9 cellular contexts compared by ENCODE assay signal in the genomic region with DNA sequence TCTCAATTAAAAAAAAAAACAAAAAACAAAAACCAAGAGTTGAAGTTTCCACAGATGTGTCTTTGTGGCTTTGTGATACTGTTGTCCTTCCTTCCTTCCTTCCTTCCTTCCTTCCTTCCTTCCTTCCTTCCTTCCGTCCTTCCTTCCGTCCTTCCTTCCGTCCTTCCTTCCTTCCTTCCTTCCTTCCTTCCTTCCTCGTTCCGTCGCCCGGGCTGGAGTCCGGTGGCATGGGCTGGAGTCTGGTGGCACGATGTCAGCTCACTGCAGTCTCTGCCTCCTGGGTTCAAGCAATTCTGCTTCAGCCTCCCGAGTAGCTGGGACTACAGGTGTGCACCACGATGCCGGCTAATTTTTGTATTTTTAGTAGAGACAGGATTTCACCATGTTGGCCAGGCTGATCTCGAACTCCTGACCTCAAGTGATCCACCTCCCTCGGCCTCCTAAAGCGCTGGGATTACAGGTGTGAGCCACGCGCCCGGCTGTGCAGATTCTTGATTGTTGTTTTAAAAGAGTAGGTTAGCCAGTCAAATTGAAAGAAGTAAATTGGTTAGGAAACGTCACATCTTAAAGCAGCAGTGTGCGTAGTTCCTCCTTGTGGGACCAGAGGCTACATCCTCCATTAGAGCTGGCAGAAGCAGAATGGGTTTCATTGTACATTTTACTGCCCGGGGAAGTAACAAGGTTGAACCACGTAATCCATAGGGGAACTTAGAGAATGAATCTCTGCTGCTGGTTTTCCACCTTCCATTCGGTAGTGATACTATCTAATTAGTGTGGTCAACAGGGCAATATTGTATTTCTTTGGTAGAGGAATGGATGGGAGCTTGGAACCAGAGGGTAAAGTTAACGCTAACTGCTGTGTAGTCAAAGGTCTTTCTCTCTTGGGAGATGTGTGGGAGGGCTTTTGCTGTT. TPM values are rescaled to one million over a fixed set of nuclear protein-coding genes. Genes with fewer than 3 reads are reported as not detected.
A peak's percentile ranks its signal among the peaks of the same experiment; 100 is the strongest.
DNase-seq lines count a peak whose midpoint lies in the region; ATAC-seq and TF ChIP-seq lines count a peak whose summit lies in the region.
"Had no signal": no experiment of that assay in that cellular context is flagged by ENCODE, and none has a peak within 500 bp of the region (broad histone marks: within the 10 kb centered on the region; RNA-seq: fewer than 3 reads in every experiment).

No MANE protein-coding gene starts in this region.

- H3K27ac ChIP-seq in right cardiac atrium (ENCODE audit: low read length) = peak overlapping the region; percentile 67

- no peak for TF ChIP-seq CTCF in GM13977 (IDR thresholded peaks at IDR 0.05; ENCODE audit: extremely low read depth, insufficient read depth, missing control alignments)

- peak; percentile 79 for DNase-seq in GM13977 (ENCODE audit: low spot score)
- DNase-seq in right cardiac atrium = no peak
- DNase-seq in stimulated activated naive CD4-positive, alpha-beta T cell (lab: John Stamatoyannopoulos, UW) = no peak
- no peak for DNase-seq in DMS153 treated with DMSO at 0.1 percent for 48 hours (lab: John Stamatoyannopoulos, UW; ENCODE audit: unreplicated experiment)
- no peak for DNase-seq in NCI-H524 treated with DMSO at 0.1 percent for 48 hours (lab: John Stamatoyannopoulos, UW)
- DNase-seq in stimulated activated CD4-positive, alpha-beta T cell treated with anti-CD3 and anti-CD28 coated beads, Interleukin-4, amount 100 ng/mL, for 24 hours = no peak

- in situ Hi-C loops in GM13977 (cut with MboI; ENCODE audit: low pct_unique_long_range_greater_than_20kb, low sequenced_read_pairs, unreplicated experiment) = no loop called here

- 75% methylated on average over 21 of the region's 24 CpGs for WGBS in right cardiac atrium

- H3K4me1 ChIP-seq in right cardiac atrium (ENCODE audit: control insufficient read depth, insufficient read depth, low read length) = peaks cover 26% of the 10 kb centered on the region

- ATAC-seq in GM19455 (IDR thresholded peaks at IDR 0.05; ENCODE audit: unreplicated experiment) = peak; percentile 83
- ATAC-seq in HG03378 (IDR thresholded peaks at IDR 0.05; ENCODE audit: unreplicated experiment) = peak; percentile 93
- no peak for ATAC-seq in right cardiac atrium

- H3K27me3 ChIP-seq in right cardiac atrium (ENCODE audit: control insufficient read depth, insufficient read depth) = no peaks in the 10 kb centered on the region

- H3K9me3 ChIP-seq in right cardiac atrium (ENCODE audit: control insufficient read depth, low read length) = no peaks in the 10 kb centered on the region

- no peak overlapping the region for H3K4me3 ChIP-seq in right cardiac atrium (ENCODE audit: low read length)
- H3K4me3 ChIP-seq: skin epidermis had no signal

- intact Hi-C loops in right cardiac atrium (cut with DNase I) = no loop called here

RNA-seq across cellular contexts. Expression of a gene that starts 20.6 kb away (rescaled TPM):
- total RNA-seq in right cardiac atrium = 100 to 1,000 TPM; 154 to 183 (median 172) TPM
- 154 TPM for polyA plus RNA-seq in right cardiac atrium

Comparison
In these comparisons a context has a peak if more than half of its experiments do, and no peak if none do; other contexts are left out.
1. ATAC-seq: peak in GM19455 (single experiment) and HG03378 (single experiment); none in right cardiac atrium (0 of 2).